9 cellular contexts compared by ENCODE assay signal in the genomic region with DNA sequence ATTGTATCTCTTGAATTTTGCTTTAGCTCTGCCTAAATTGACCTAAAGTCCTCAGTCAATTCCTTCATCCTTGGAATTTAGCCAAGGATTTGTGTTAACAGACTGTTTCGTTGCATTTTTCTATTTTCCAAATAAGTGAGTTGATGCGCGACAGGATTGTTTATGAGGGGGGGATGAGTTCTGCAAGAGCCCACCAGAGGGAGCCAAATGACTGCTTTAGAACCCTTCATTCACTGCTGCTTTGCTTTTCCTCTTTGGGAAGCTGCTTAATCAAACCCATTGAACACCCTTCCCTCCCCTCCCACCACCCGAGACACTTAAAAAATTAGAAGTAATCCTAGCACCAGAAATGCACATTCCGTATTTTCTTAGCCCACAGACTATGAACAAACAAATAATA. TPM values are rescaled to one million over a fixed set of nuclear protein-coding genes. Genes with fewer than 3 reads are reported as not detected.
DNase-seq lines count a peak whose midpoint lies in the region; ATAC-seq and TF ChIP-seq lines count a peak whose summit lies in the region.
"Had no signal": no experiment of that assay in that cellular context is flagged by ENCODE, and none has a peak within 500 bp of the region (broad histone marks: within the 10 kb centered on the region; RNA-seq: fewer than 3 reads in every experiment).

No MANE protein-coding gene starts in this region.

- ATAC-seq in HCT116, result peak; percentile 92
- ATAC-seq in stimulated activated naive CD8-positive, alpha-beta T cell treated with anti-CD3 and anti-CD28 coated beads, Interleukin-15, amount 100 ng/mL, for 72 hours, result peak; percentile 74

- H3K27ac ChIP-seq in HCT116 (ENCODE audit: low read depth, low read length), result no peak overlapping the region
- no peak overlapping the region for H3K27ac ChIP-seq in liver (ENCODE audit: low read depth in 1 of 2, low read length in 2 of 2)

- H3K27ac Mint-ChIP-seq in stimulated activated naive CD8-positive, alpha-beta T cell treated with anti-CD3 and anti-CD28 coated beads, Interleukin-15, amount 100 ng/mL, for 72 hours, result no peak overlapping the region

- POLR2A ChIA-PET in HCT116 (lab: Charles Lee), result no interaction called here

- no peaks in the 10 kb centered on the region for H3K9me3 Mint-ChIP-seq in stimulated activated naive CD8-positive, alpha-beta T cell treated with anti-CD3 and anti-CD28 coated beads, Interleukin-15, amount 100 ng/mL, for 72 hours

- intact Hi-C loops in HCT116 (cut with micrococcal nuclease), result loop anchor here (1.0 to 10.0 kb wide), 10 partner anchors 131 to 1398 kb away; no protein-coding TSS in a partner anchor

- DNase-seq in NCI-H524 (lab: John Stamatoyannopoulos, UW) (peak; percentile 9 to 49), NCI-H524 treated with DMSO at 0.1 percent for 48 hours (lab: John Stamatoyannopoulos, UW) (no peak), HCT116 (ENCODE audit: low read depth, low spot score) (peak; percentile 47), NAMALWA (ENCODE audit: low spot score) (peak; percentile 70), T follicular helper cell (ENCODE audit: low read depth) (peak; percentile 7), dermis microvascular lymphatic vessel endothelial cell (ENCODE audit: low read depth in 2 of 2) (peak; percentile 42 to 69)
- peak; percentile 22 to 31 for DNase-seq in stimulated activated naive CD8-positive, alpha-beta T cell treated with anti-CD3 and anti-CD28 coated beads, Interleukin-15, amount 100 ng/mL, for 72 hours

- TF ChIP-seq RAD21 in HCT116 (IDR thresholded peaks at IDR 0.05; ENCODE audit: low read depth), result peak; percentile 85
- TF ChIP-seq RAD21 in liver (IDR thresholded peaks at IDR 0.05), result peak; percentile 88 to 90

- H2AFZ ChIP-seq in HCT116 (ENCODE audit: low read depth, low read length, poor library complexity, severe bottlenecking), result peak overlapping the region; percentile 1

- H3K9me3 ChIP-seq in HCT116 (ENCODE audit: control insufficient read depth in 1 of 2, insufficient read depth in 1 of 2, low read depth in 1 of 2, low read length in 2 of 2), result no peaks in the 10 kb centered on the region
- H3K9me3 ChIP-seq in liver (ENCODE audit: control insufficient read depth in 4 of 4, low read length in 3 of 4), result no peaks in the 10 kb centered on the region

- H3K4me1 ChIP-seq in HCT116 (ENCODE audit: control insufficient read depth in 1 of 2, insufficient read depth in 2 of 2, low read length in 2 of 2), result peaks cover 0 to 10% of the 10 kb centered on the region in 2 experiments; a peak in 2 of 4 replicates
- peaks cover 0 to 6% (median 3%) of the 10 kb centered on the region in 4 donors for H3K4me1 ChIP-seq in liver (ENCODE audit: control insufficient read depth in 4 of 4, insufficient read depth in 4 of 4, low read length in 3 of 4)

- no TSS peak for BruUV-seq in HCT116 (replicated peaks; lab: Mats Ljungman, UMichigan)

- CTCF ChIA-PET in HCT116 (lab: Charles Lee), result interaction anchor here (0.5 to 4.8 kb wide), 16 partner anchors 9 to 1399 kb away, joined by 3 to 78 read pairs (median 4); no protein-coding TSS in a partner anchor

- H3K36me3 ChIP-seq in HCT116 (ENCODE audit: control insufficient read depth in 1 of 2, insufficient read depth in 2 of 2, low read length in 2 of 2) (no peaks in the 10 kb centered on the region), liver (ENCODE audit: control insufficient read depth in 4 of 4, insufficient read depth in 3 of 4, low read depth in 1 of 4, low read length in 3 of 4) (no peaks in the 10 kb centered on the region)

- RAD21 ChIA-PET in HCT116 (lab: Charles Lee; ENCODE audit: low non-redundant PET in 1 of 2, low total read pairs in 2 of 2, uncharacterized antibody in 2 of 2, unreplicated experiment in 2 of 2), result interaction anchor here (0.5 to 0.9 kb wide), 4 partner anchors 125 to 190 kb away, joined by 3 to 4 read pairs (median 4); no protein-coding TSS in a partner anchor

- peaks cover 6% of the 10 kb centered on the region for H3K4me1 Mint-ChIP-seq in stimulated activated naive CD8-positive, alpha-beta T cell treated with anti-CD3 and anti-CD28 coated beads, Interleukin-15, amount 100 ng/mL, for 72 hours

- H4K20me1 ChIP-seq in HCT116 (ENCODE audit: insufficient read depth), result no peaks in the 10 kb centered on the region

- no peak overlapping the region for H3K4me3 Mint-ChIP-seq in stimulated activated naive CD8-positive, alpha-beta T cell treated with anti-CD3 and anti-CD28 coated beads, Interleukin-15, amount 100 ng/mL, for 72 hours

- peaks cover 51% of the 10 kb centered on the region for H3K27me3 Mint-ChIP-seq in stimulated activated naive CD8-positive, alpha-beta T cell treated with anti-CD3 and anti-CD28 coated beads, Interleukin-15, amount 100 ng/mL, for 72 hours

- H3K9me2 ChIP-seq in HCT116 (ENCODE audit: insufficient read depth), result no peaks in the 10 kb centered on the region

- no peak for TF ChIP-seq POLR2A in HCT116 (IDR thresholded peaks at IDR 0.05; ENCODE audit: borderline replicate concordance, extremely low read depth, insufficient read depth, insufficient read length)

- H3K79me2 ChIP-seq in HCT116 (ENCODE audit: insufficient read depth, low read length), result no peaks in the 10 kb centered on the region

- H3K27me3 ChIP-seq in HCT116 (ENCODE audit: insufficient read depth, low read length), result peaks cover 4% of the 10 kb centered on the region; the same call in 1 of the 2 replicates
- no peaks in the 10 kb centered on the region for H3K27me3 ChIP-seq in liver (ENCODE audit: control insufficient read depth in 4 of 4, insufficient read depth in 4 of 4, low read length in 3 of 4)

- H3K4me3 ChIP-seq in HCT116 (replicated peaks in 1 of 2; ENCODE audit: low read depth in 1 of 2, low read length in 2 of 2), result no peak overlapping the region
- H3K4me3 ChIP-seq in liver (ENCODE audit: low read depth in 1 of 3, low read length in 3 of 3), result no peak overlapping the region

- H3K4me2 ChIP-seq in HCT116 (ENCODE audit: low read length), result peak overlapping the region; percentile 30

- no peak overlapping the region for H3K9ac ChIP-seq in HCT116 (ENCODE audit: low read length)
- H3K9ac ChIP-seq in liver (ENCODE audit: low read depth in 1 of 2, low read length in 2 of 2), result no peak overlapping the region

- WGBS in liver, result 3% methylated on average over 5 of the region's 5 CpGs

- TF ChIP-seq CTCF in HCT116 (IDR thresholded peaks at IDR 0.05 in 2 of 3, conservative IDR thresholded peaks at IDR 0.05 in 1 of 3; ENCODE audit: borderline replicate concordance in 1 of 3, insufficient read depth in 1 of 3, low read depth in 2 of 3, low read length in 2 of 3), result peak; percentile 71 to 84 (median 83)
- TF ChIP-seq CTCF in liver (IDR thresholded peaks at IDR 0.05; ENCODE audit: low read depth, low read length, missing input control), result peak; percentile 91

TF ChIP-seq in HCT116, 20 proteins besides CTCF, POLR2A, EP300 and RAD21 (continues in another document):
- TF ChIP-seq TCF7L2 (IDR thresholded peaks at IDR 0.05; ENCODE audit: borderline replicate concordance, extremely low read depth, insufficient read depth, insufficient read length), result no peak
- TF ChIP-seq, protein P1, sequence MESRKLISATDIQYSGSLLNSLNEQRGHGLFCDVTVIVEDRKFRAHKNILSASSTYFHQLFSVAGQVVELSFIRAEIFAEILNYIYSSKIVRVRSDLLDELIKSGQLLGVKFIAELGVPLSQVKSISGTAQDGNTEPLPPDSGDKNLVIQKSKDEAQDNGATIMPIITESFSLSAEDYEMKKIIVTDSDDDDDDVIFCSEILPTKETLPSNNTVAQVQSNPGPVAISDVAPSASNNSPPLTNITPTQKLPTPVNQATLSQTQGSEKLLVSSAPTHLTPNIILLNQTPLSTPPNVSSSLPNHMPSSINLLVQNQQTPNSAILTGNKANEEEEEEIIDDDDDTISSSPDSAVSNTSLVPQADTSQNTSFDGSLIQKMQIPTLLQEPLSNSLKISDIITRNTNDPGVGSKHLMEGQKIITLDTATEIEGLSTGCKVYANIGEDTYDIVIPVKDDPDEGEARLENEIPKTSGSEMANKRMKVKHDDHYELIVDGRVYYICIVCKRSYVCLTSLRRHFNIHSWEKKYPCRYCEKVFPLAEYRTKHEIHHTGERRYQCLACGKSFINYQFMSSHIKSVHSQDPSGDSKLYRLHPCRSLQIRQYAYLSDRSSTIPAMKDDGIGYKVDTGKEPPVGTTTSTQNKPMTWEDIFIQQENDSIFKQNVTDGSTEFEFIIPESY (IDR thresholded peaks at IDR 0.05; ENCODE audit: extremely low read depth, insufficient replicate concordance, low read length), result no peak
- no peak for TF ChIP-seq YY1 (IDR thresholded peaks at IDR 0.05; ENCODE audit: extremely low read depth, insufficient replicate concordance, low read depth, low read length)
- TF ChIP-seq SRF (IDR thresholded peaks at IDR 0.05; ENCODE audit: low read depth), result no peak
- 0 out of 2 replicates have a peak, but pooled peaks have one; percentile 7 for TF ChIP-seq JUND (IDR thresholded peaks at IDR 0.05)
- TF ChIP-seq CBX3 (IDR thresholded peaks at IDR 0.05; ENCODE audit: low read depth), result no peak

TF ChIP-seq in liver, 16 proteins besides CTCF, POLR2A, EP300 and RAD21 (continues in another document):
- TF ChIP-seq FOXA1 (IDR thresholded peaks at IDR 0.05) (no peak), SP1 (IDR thresholded peaks at IDR 0.05) (no peak), HNF4A (conservative IDR thresholded peaks at IDR 0.05) (no peak), FOXA2 (IDR thresholded peaks at IDR 0.05) (no peak), EGR1 (IDR thresholded peaks at IDR 0.05; ENCODE audit: low read depth in 2 of 2) (no peak), YY1 (IDR thresholded peaks at IDR 0.05) (no peak), MAX (IDR thresholded peaks at IDR 0.05) (no peak)
- TF ChIP-seq, protein P1 (IDR thresholded peaks at IDR 0.05), result no peak

RNA-seq across cellular contexts. Expression of gene PTF1A, which starts 33.7 kb away (rescaled TPM):
- total RNA-seq in HCT116 (2021; ENCODE audit: unreplicated experiment) (not detected), dermis microvascular lymphatic vessel endothelial cell (not detected in 2 replicates), liver (not detected)
- not detected in 2 replicates for polyA plus RNA-seq in HCT116 (2012)
- not detected for polyA plus RNA-seq in liver
- total RNA-seq: mononuclear cell had no signal
